ENCODE assay signal across 16 cellular contexts in genomic region chr17:324151-324571, GRCh38. TPM values are rescaled to one million over a fixed set of nuclear protein-coding genes. Genes with fewer than 3 reads are reported as not detected.
DNase-seq lines count a peak whose midpoint lies in the region; ATAC-seq, FAIRE-seq and TF ChIP-seq lines count a peak whose summit lies in the region.
"Had no signal": no experiment of that assay in that cellular context is flagged by ENCODE, and none has a peak within 500 bp of the region (broad histone marks: within the 10 kb centered on the region; RNA-seq: fewer than 3 reads in every experiment).

No MANE protein-coding gene starts in this region.

- H3K36me3 ChIP-seq in HEK293 (ENCODE audit: control insufficient read depth in 2 of 2, insufficient read depth in 1 of 2, low read length in 2 of 2) = peaks cover 0 to 4% of the 10 kb centered on the region in 2 experiments; a peak in 1 of 3 replicates
- H3K36me3 ChIP-seq in kidney (ENCODE audit: control insufficient read depth in 1 of 2, insufficient read depth in 2 of 2, low read length in 2 of 2) = peaks cover 0 to 4% of the 10 kb centered on the region in 2 donors
- no peaks in the 10 kb centered on the region for H3K36me3 ChIP-seq in sigmoid colon

- POLR2A ChIA-PET in HEK293 (lab: Yijun Ruan, JAX) = no interaction called here

- H3K4me1 ChIP-seq in HEK293 (ENCODE audit: control insufficient read depth, insufficient read depth, low read length) = no peaks in the 10 kb centered on the region
- no peaks in the 10 kb centered on the region for H3K4me1 ChIP-seq in kidney (ENCODE audit: control insufficient read depth in 1 of 2, insufficient read depth in 1 of 2, low read depth in 1 of 2, low read length in 2 of 2)
- no peaks in the 10 kb centered on the region for H3K4me1 ChIP-seq in sigmoid colon

- H3K4me3 ChIP-seq in HEK293 (ENCODE audit: low read depth, low read length) = no peak overlapping the region
- H3K4me3 ChIP-seq in kidney (ENCODE audit: low read length in 2 of 2) = no peak overlapping the region
- H3K4me3 ChIP-seq in sigmoid colon = no peak overlapping the region

- TF ChIP-seq POLR2A in sigmoid colon (IDR thresholded peaks at IDR 0.05) = no peak

- no peaks in the 10 kb centered on the region for H3K9me3 ChIP-seq in HEK293 (ENCODE audit: control insufficient read depth, insufficient read depth, low read depth, low read length)
- H3K9me3 ChIP-seq in kidney (ENCODE audit: control insufficient read depth in 1 of 2, low read length in 2 of 2) = no peaks in the 10 kb centered on the region
- no peaks in the 10 kb centered on the region for H3K9me3 ChIP-seq in sigmoid colon

- CTCF ChIA-PET in HEK293 (lab: Yijun Ruan, JAX) = interaction anchor here (0.6 kb wide), 2 partner anchors 24 to 116 kb away, joined by 3 read pairs; no protein-coding TSS in a partner anchor

- no peak for FAIRE-seq in kidney (lab: Jason Lieb, UNC)
- FAIRE-seq: D721Med, GM19239 had no signal

- H3K27me3 ChIP-seq in sigmoid colon = no peaks in the 10 kb centered on the region

- DNase-seq in D341Med (ENCODE audit: low spot score) (peak; percentile 6), kidney (peak; percentile 63), sigmoid colon (peak; percentile 61), NCI-H2227 (lab: John Stamatoyannopoulos, UW; ENCODE audit: unreplicated experiment) (no peak)
- no peak for DNase-seq in activated T-cell treated with anti-CD3 and anti-CD28 coated beads, Interleukin-2, amount 50 U/mL, for 48 hours
- DNase-seq: DMS79, NCI-H1048, NCI-H1436 treated with DMSO at 0.1 percent for 48 hours, NCI-H2081, NCI-H510A treated with DMSO at 0.1 percent for 48 hours, NCI-H82 had no signal

- ATAC-seq in HG03045 (IDR thresholded peaks at IDR 0.05; ENCODE audit: unreplicated experiment) = no peak

- TF ChIP-seq EP300 in sigmoid colon (IDR thresholded peaks at IDR 0.05) = no peak

- intact Hi-C loops in kidney (cut with DNase I) = no loop called here
- intact Hi-C loops in sigmoid colon (cut with DNase I) = no loop called here

- H3K9ac ChIP-seq in kidney (ENCODE audit: low read length in 2 of 2) = no peak overlapping the region
- H3K9ac ChIP-seq: KMS-11 had no signal

- TF ChIP-seq CTCF in HEK293 (tag by site-specific recombination; IDR thresholded peaks at IDR 0.05) = no peak
- TF ChIP-seq CTCF in kidney (IDR thresholded peaks at IDR 0.05; ENCODE audit: borderline replicate concordance, extremely low read depth, insufficient read depth) = no peak
- TF ChIP-seq CTCF in sigmoid colon (IDR thresholded peaks at IDR 0.05) = no peak

- WGBS in sigmoid colon, 2 donors = 94 to 95% methylated on average over 20 of the region's 20 CpGs

- H3K27ac ChIP-seq in HEK293 (ENCODE audit: extremely low read depth, low read depth, low read length) (no peak overlapping the region), kidney (ENCODE audit: low read depth in 2 of 2, low read length in 2 of 2) (no peak overlapping the region), sigmoid colon (no peak overlapping the region)
- H3K27ac ChIP-seq: KMS-11 had no signal

TF ChIP-seq in HEK293, 187 proteins besides CTCF, POLR2A, EP300 and RAD21:
- TF ChIP-seq ZNF529 (tag by site-specific recombination; IDR thresholded peaks at IDR 0.05; ENCODE audit: insufficient replicate concordance) (no peak), ZFHX2 (tag by site-specific recombination; conservative IDR thresholded peaks at IDR 0.05) (peak; percentile 62; the same call in 1 of the 2 replicates), EGR2 (tag by site-specific recombination; IDR thresholded peaks at IDR 0.05; ENCODE audit: low read depth) (peak; percentile 69; the same call in 1 of the 2 replicates), ZNF501 (tag by site-specific recombination; IDR thresholded peaks at IDR 0.05) (no peak), MZF1 (tag by site-specific recombination; IDR thresholded peaks at IDR 0.05; ENCODE audit: borderline replicate concordance) (no peak)

RNA-seq across cellular contexts. Expression of gene RPH3AL, which starts 28.4 kb away (rescaled TPM):
- total RNA-seq in kidney (55.9 TPM), sigmoid colon (10 to 100 TPM in 1 of 4 donors, 1 to 10 TPM in 3; 1.8 to 12.7 (median 3.1) TPM)
- polyA plus RNA-seq in kidney (ENCODE audit: insufficient read depth, low read depth, low replicate concordance) (18.1 TPM), sigmoid colon (10 to 100 TPM; 14.2 to 23.1 (median 15.0) TPM)

Comparison
In these comparisons a context has a peak if more than half of its experiments do, and no peak if none do; other contexts are left out.
1. DNase-seq: peak in D341Med (single experiment), kidney (single experiment) and sigmoid colon (single experiment); none in NCI-H2227 (single experiment) and activated T-cell treated with anti-CD3 and anti-CD28 coated beads, Interleukin-2, amount 50 U/mL, for 48 hours (0 of 2).